In the genomic region with DNA sequence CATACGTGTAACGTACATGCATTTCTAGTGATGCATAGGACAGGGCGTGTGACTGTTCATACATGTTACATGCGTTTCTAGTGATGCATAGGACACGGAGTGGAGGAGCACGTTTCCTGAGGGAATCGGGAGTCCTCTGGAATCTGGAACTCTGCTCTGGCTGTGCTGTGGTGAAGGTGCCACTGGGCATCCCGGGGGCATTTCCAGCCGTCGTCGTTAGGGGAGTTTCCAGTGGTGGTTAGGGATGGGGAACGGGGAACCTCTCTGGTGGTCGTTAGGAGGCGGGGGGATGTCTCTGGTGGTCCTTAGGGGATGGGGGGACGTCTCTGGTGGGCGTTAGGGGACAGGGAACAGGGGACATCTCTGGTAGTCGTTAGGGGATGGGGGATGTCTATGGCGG, we compare ENCODE assay signal across 30 cellular contexts.
"Had no signal": no experiment of that assay in that cellular context is flagged by ENCODE, and none has a peak within 500 bp of the region (broad histone marks: within the 10 kb centered on the region; RNA-seq: fewer than 3 reads in every experiment).

No MANE protein-coding gene starts in this region.

- H3K36me3 ChIP-seq: ascending aorta, breast epithelium, cardiac muscle cell, esophagus squamous epithelium, gastroesophageal sphincter, WERI-Rb-1 had no signal

- H3K27me3 ChIP-seq: ascending aorta had no signal

- H3K27ac ChIP-seq: ascending aorta, breast epithelium, cardiac muscle cell, esophagus squamous epithelium, gastroesophageal sphincter, WERI-Rb-1 had no signal

- H3K4me3 ChIP-seq: ascending aorta, breast epithelium, cardiac muscle cell, esophagus squamous epithelium, gastroesophageal sphincter had no signal

- H3K9me3 ChIP-seq: ascending aorta, esophagus squamous epithelium had no signal

- ATAC-seq: activated CD4-positive, CD25-positive, alpha-beta regulatory T cell treated with anti-CD3 and anti-CD28 coated beads, Interleukin-2, amount 50 U/mL, for 24 hours; activated CD8-positive, alpha-beta T cell treated with anti-CD3 and anti-CD28 coated beads for 36 hours; activated naive CD4-positive, alpha-beta T cell treated with anti-CD3 and anti-CD28 coated beads, Interleukin-2, amount 50 U/mL, for 72 hours; activated T-cell treated with anti-CD3 and anti-CD28 coated beads, Interleukin-2, amount 50 U/mL, for 72 hours; effector memory CD8-positive, alpha-beta T cell; gastroesophageal sphincter; T-helper 17 cell had no signal

- H3K4me1 ChIP-seq: ascending aorta, breast epithelium, esophagus squamous epithelium, gastroesophageal sphincter had no signal

- DNase-seq: activated B cell treated with CpG ODN at 0.5 μM for 24 hours; activated CD4-positive, alpha-beta T cell treated with anti-CD3 and anti-CD28 coated beads for 48 hours; activated CD4-positive, alpha-beta T cell treated with anti-CD3 and anti-CD28 coated beads, Interleukin-2, amount 50 U/mL, for 1 hour; activated CD4-positive, alpha-beta T cell treated with anti-CD3 and anti-CD28 coated beads, Interleukin-2, amount 50 U/mL, for 48 hours; activated CD8-positive, alpha-beta memory T cell treated with anti-CD3 and anti-CD28 coated beads, Interleukin-2, amount 50 U/mL, for 48 hours; activated CD8-positive, alpha-beta T cell treated with anti-CD3 and anti-CD28 coated beads for 36 hours; activated gamma-delta T cell; activated naive CD4-positive, alpha-beta T cell; activated naive CD4-positive, alpha-beta T cell treated with anti-CD3 and anti-CD28 coated beads, Interleukin-2, amount 10 ng/mL, durations not matched to agents 7 days and 5 days; activated naive CD8-positive, alpha-beta T cell treated with anti-CD3 and anti-CD28 coated beads, Interleukin-2, amount 10 ng/mL, durations not matched to agents 7 days and 5 days; activated T-cell treated with anti-CD3 and anti-CD28 coated beads for 4 hours; activated T-cell treated with anti-CD3 and anti-CD28 coated beads, Interleukin-2, amount 50 U/mL, for 24 hours; activated T-cell treated with anti-CD3 and anti-CD28 coated beads, Interleukin-2, amount 50 U/mL, for 72 hours; cortex of kidney; dermis blood vessel endothelial cell; effector CD4-positive, alpha-beta T cell; effector memory CD8-positive, alpha-beta T cell; erythroblast; esophagus squamous epithelium; foreskin melanocyte; T-helper 1 cell; T-helper 17 cell; T1000; WERI-Rb-1 had no signal
